In the genomic region with DNA sequence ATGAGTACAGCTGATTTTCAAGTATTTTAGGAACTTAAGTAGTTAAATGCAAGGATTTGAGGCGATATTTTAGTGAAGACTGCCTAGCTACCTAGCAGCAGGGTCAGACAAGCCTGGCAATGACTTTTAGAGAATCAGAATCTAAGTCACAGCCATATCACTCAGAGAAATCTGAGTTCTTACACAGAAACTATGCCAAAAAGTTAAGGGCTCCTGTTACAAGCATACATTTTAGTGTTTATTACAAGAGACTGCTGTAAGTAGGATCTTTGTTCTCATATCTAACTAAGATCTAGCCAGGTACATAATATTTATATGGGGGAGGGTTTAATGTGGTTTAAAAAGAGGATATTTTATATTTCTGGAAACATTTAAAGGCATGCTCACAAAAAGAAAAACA, we compare ENCODE assay signal across 24 cellular contexts. TPM values are rescaled to one million over a fixed set of nuclear protein-coding genes. Genes with fewer than 3 reads are reported as not detected.
A peak's percentile ranks its signal among the peaks of the same experiment; 100 is the strongest.
DNase-seq lines count a peak whose midpoint lies in the region; ATAC-seq and TF ChIP-seq lines count a peak whose summit lies in the region.
"Had no signal": no experiment of that assay in that cellular context is flagged by ENCODE, and none has a peak within 500 bp of the region (broad histone marks: within the 10 kb centered on the region; RNA-seq: fewer than 3 reads in every experiment).

No MANE protein-coding gene starts in this region.

- no peak overlapping the region for H3K56ac ChIP-seq in IMR-90 (ENCODE audit: extremely low read depth, insufficient read depth, low read length)

- peak overlapping the region in 3 of 5 experiments; percentile 5 to 32 (median 6) for H3K27ac Mint-ChIP-seq in brain
- H3K27ac Mint-ChIP-seq: activated T-helper 1 cell treated with anti-CD3 and anti-CD28 coated beads, Interleukin-12 subunit alpha, Interleukin-12 subunit beta, Interleukin-2, Interleukin-4 antibody, amounts not matched to agents 30 ng/mL and 10 ng/mL and 1 ng/mL, durations not matched to agents 14 hours and 24 hours and 36 hours; CD8-positive, alpha-beta T cell had no signal

- TF ChIP-seq RAD21 in IMR-90 (IDR thresholded peaks at IDR 0.05; ENCODE audit: low read length) = no peak

- H3K36me3 ChIP-seq in IMR-90 (ENCODE audit: control insufficient read depth, insufficient read depth, low read length) (peaks cover 8% of the 10 kb centered on the region; the same call in 1 of the 2 replicates), trophoblast cell (ENCODE audit: control insufficient read depth in 1 of 2, insufficient read depth in 2 of 2, low read length in 2 of 2) (peaks cover 0 to 4% of the 10 kb centered on the region in 2 experiments)
- H3K36me3 ChIP-seq: ovary had no signal

- H2AK5ac ChIP-seq in IMR-90 (ENCODE audit: low read depth, low read length) (no peak overlapping the region), trophoblast cell (ENCODE audit: low read length) (no peak overlapping the region)

- ATAC-seq in IMR-90 (ENCODE audit: low read depth) (peak; percentile 46), HG03139 (IDR thresholded peaks at IDR 0.05; ENCODE audit: unreplicated experiment) (no peak)
- ATAC-seq: CD8-positive, alpha-beta T cell; right cardiac atrium had no signal

- H2BK20ac ChIP-seq in IMR-90 (ENCODE audit: low read depth, low read length) = 0 out of 2 replicates have a peak overlapping the region, but pooled peaks have one; percentile 4

- H2BK5ac ChIP-seq in IMR-90 (ENCODE audit: low read depth, low read length, poor library complexity, severe bottlenecking) (peak overlapping the region; percentile 36), trophoblast cell (ENCODE audit: low read depth, low read length, poor library complexity) (no peak overlapping the region)

- H4K8ac ChIP-seq in IMR-90 (ENCODE audit: low read depth in 2 of 2, low read length in 2 of 2) = no peak overlapping the region
- no peak overlapping the region for H4K8ac ChIP-seq in trophoblast cell (ENCODE audit: low read depth, low read length)

- peaks cover 74% of the 10 kb centered on the region for H4K20me1 ChIP-seq in IMR-90 (ENCODE audit: insufficient read depth, low read length)

- dilution Hi-C loops in IMR-90 (cut with HindIII; ENCODE audit: low sequenced_read_pairs, unreplicated experiment) = no loop called here

- H3K9me3 ChIP-seq in IMR-90 (ENCODE audit: control insufficient read depth, insufficient read depth, low read length) (no peaks in the 10 kb centered on the region), trophoblast cell (ENCODE audit: insufficient read depth, low read depth, low read length) (no peaks in the 10 kb centered on the region)
- H3K9me3 ChIP-seq: ovary had no signal

- no peak overlapping the region; the same call in 2 of the 3 replicates for H2BK15ac ChIP-seq in IMR-90 (ENCODE audit: low read depth, low read length)

- H4K12ac ChIP-seq in trophoblast cell (ENCODE audit: low read depth, low read length) = no peak overlapping the region

- peaks cover 23% of the 10 kb centered on the region for H3K9me1 ChIP-seq in IMR-90 (ENCODE audit: insufficient read depth, low read length)

- no peak overlapping the region for H3K18ac ChIP-seq in IMR-90 (ENCODE audit: low read depth, low read length)
- H3K18ac ChIP-seq in trophoblast cell (ENCODE audit: low read length) = no peak overlapping the region

- H3K14ac ChIP-seq in IMR-90 (replicated peaks; ENCODE audit: low read depth, low read length) (0 out of 2 replicates have a peak overlapping the region, but pooled peaks have one; percentile 10), trophoblast cell (ENCODE audit: low read length) (no peak overlapping the region)

- H3K4me3 ChIP-seq in IMR-90 (ENCODE audit: insufficient read depth, low read depth, low read length) = no peak overlapping the region
- H3K4me3 ChIP-seq in trophoblast cell (ENCODE audit: low read depth, low read length) = no peak overlapping the region
- H3K4me3 ChIP-seq: ovary, SK-N-MC had no signal

- in situ Hi-C loops in IMR-90 (cut with MboI; ENCODE audit: low sequenced_read_pairs) = no loop called here

- POLR2A ChIA-PET in IMR-90 (lab: Charles Lee; ENCODE audit: unreplicated experiment) = no interaction called here

- H2BK12ac ChIP-seq in trophoblast cell (ENCODE audit: low read length) = no peak overlapping the region

- no peak overlapping the region for H4K5ac ChIP-seq in IMR-90 (ENCODE audit: low read depth, low read length)

- H3K4me2 ChIP-seq in IMR-90 (ENCODE audit: low read depth, low read length) (peak overlapping the region; percentile 17; the same call in 1 of the 2 replicates), trophoblast cell (ENCODE audit: low read length) (peak overlapping the region; percentile 16)

- H3K4me1 Mint-ChIP-seq in brain = peaks cover 77% of the 10 kb centered on the region

- H3K4ac ChIP-seq in IMR-90 (ENCODE audit: low read depth, low read length) = no peak overlapping the region
- no peak overlapping the region for H3K4ac ChIP-seq in trophoblast cell (ENCODE audit: low read depth, low read length)

- H3K23ac ChIP-seq in IMR-90 (ENCODE audit: low read depth, low read length) (peak overlapping the region; percentile 56; the same call in 1 of the 2 replicates), trophoblast cell (ENCODE audit: low read length) (no peak overlapping the region)

- peaks cover 11% of the 10 kb centered on the region for H3K79me2 ChIP-seq in trophoblast cell (ENCODE audit: control insufficient read depth, insufficient read depth, low read length, poor library complexity)

- CTCF ChIA-PET in IMR-90 (lab: Yijun Ruan, JAX) = no interaction called here

- H2AK9ac ChIP-seq in IMR-90 (replicated peaks; ENCODE audit: low read depth, low read length, poor library complexity) = no peak overlapping the region

- no TSS peak for BruUV-seq in IMR-90 (replicated peaks; lab: Mats Ljungman, UMichigan)

- H4K91ac ChIP-seq in IMR-90 (ENCODE audit: insufficient read depth, low read depth, low read length) = no peak overlapping the region
- H4K91ac ChIP-seq in trophoblast cell (ENCODE audit: low read depth, low read length) = no peak overlapping the region

- intact Hi-C loops in IMR-90 (cut with micrococcal nuclease) = loop anchor here (5.0 kb wide), 1 partner anchor 33 kb away; no protein-coding TSS in a partner anchor

- H3K27me3 Mint-ChIP-seq in brain = no peaks in the 10 kb centered on the region
- H3K27me3 Mint-ChIP-seq: central memory CD8-positive, alpha-beta T cell; naive B cell had no signal

- H3K4me1 ChIP-seq in IMR-90 (ENCODE audit: control insufficient read depth, insufficient read depth, low read length) = peaks cover 26% of the 10 kb centered on the region
- peaks cover 12 to 18% of the 10 kb centered on the region in 2 experiments for H3K4me1 ChIP-seq in trophoblast cell (ENCODE audit: control insufficient read depth in 1 of 2, insufficient read depth in 2 of 2, low read length in 2 of 2)

- H2BK120ac ChIP-seq in IMR-90 (ENCODE audit: low read depth, low read length) = no peak overlapping the region
- no peak overlapping the region for H2BK120ac ChIP-seq in trophoblast cell (ENCODE audit: insufficient read depth, low read length, poor library complexity)

- H3K27ac ChIP-seq in IMR-90 (ENCODE audit: insufficient read depth, low read length) (no peak overlapping the region), trophoblast cell (ENCODE audit: low read depth, low read length) (peak overlapping the region; percentile 7)
- H3K27ac ChIP-seq: ovary, SK-N-MC had no signal

- no CpG with 5 or more reads among the region's 1 CpG for WGBS in IMR-90 (ENCODE audit: extremely low coverage in 2 of 2, insufficient read length in 1 of 2), 2 experiments
- no CpG with 5 or more reads among the region's 1 CpG for WGBS in trophoblast cell (ENCODE audit: extremely low coverage, insufficient coverage, insufficient read length)

- TF ChIP-seq POLR2A in IMR-90 (IDR thresholded peaks at IDR 0.05; ENCODE audit: low read depth, low read length) = no peak

- H3K9ac ChIP-seq in IMR-90 (ENCODE audit: low read depth, low read length) (no peak overlapping the region), trophoblast cell (ENCODE audit: low read length) (no peak overlapping the region)

- no peak overlapping the region for H3K4me3 Mint-ChIP-seq in brain
- H3K4me3 Mint-ChIP-seq: activated T-helper 1 cell treated with anti-CD3 and anti-CD28 coated beads, Interleukin-12 subunit alpha, Interleukin-12 subunit beta, Interleukin-2, Interleukin-4 antibody, amounts not matched to agents 30 ng/mL and 10 ng/mL and 1 ng/mL, durations not matched to agents 14 hours and 24 hours and 36 hours; CD8-positive, alpha-beta T cell; central memory CD8-positive, alpha-beta T cell; naive B cell had no signal

- no peaks in the 10 kb centered on the region for H3K9me3 Mint-ChIP-seq in brain
- H3K9me3 Mint-ChIP-seq: activated T-helper 1 cell treated with anti-CD3 and anti-CD28 coated beads, Interleukin-12 subunit alpha, Interleukin-12 subunit beta, Interleukin-2, Interleukin-4 antibody, amounts not matched to agents 30 ng/mL and 10 ng/mL and 1 ng/mL, durations not matched to agents 14 hours and 24 hours and 36 hours; CD8-positive, alpha-beta T cell; central memory CD8-positive, alpha-beta T cell; naive B cell had no signal

- H3K27me3 ChIP-seq in IMR-90 (ENCODE audit: control insufficient read depth, insufficient read depth, low read length) (no peaks in the 10 kb centered on the region), trophoblast cell (ENCODE audit: insufficient read depth, low read length) (no peaks in the 10 kb centered on the region)
- H3K27me3 ChIP-seq: ovary had no signal

- no peak for TF ChIP-seq CTCF in IMR-90 (conservative IDR thresholded peaks at IDR 0.05; ENCODE audit: low read depth, low read length)
- no peak for TF ChIP-seq CTCF in brain (conservative IDR thresholded peaks at IDR 0.05)

- H3K79me1 ChIP-seq in IMR-90 (ENCODE audit: low read depth in 1 of 2, low read length in 2 of 2) (peaks cover 27 to 66% of the 10 kb centered on the region in 2 experiments), trophoblast cell (ENCODE audit: low read length) (peaks cover 5% of the 10 kb centered on the region)

- H3K36me3 Mint-ChIP-seq in brain = peaks cover 15% of the 10 kb centered on the region
- H3K36me3 Mint-ChIP-seq: CD8-positive, alpha-beta T cell; naive B cell had no signal

- H2AFZ ChIP-seq in IMR-90 (replicated peaks; ENCODE audit: low read length, poor library complexity) = no peak overlapping the region
- H2AFZ ChIP-seq in trophoblast cell (ENCODE audit: insufficient read depth, low read length, poor library complexity) = no peak overlapping the region

- DNase-seq in EH (ENCODE audit: low read depth) (peak; percentile 41), IMR-90 (no peak), trophoblast cell (peak in 1 of 2 donors; percentile 62), NCI-H187 treated with DMSO at 0.1 percent for 48 hours (lab: John Stamatoyannopoulos, UW) (no peak), HuH-7.5 (ENCODE audit: low spot score) (no peak)
- DNase-seq in effector CD8-positive, alpha-beta T cell (lab: John Stamatoyannopoulos, UW) = no peak
- DNase-seq: activated CD4-positive, alpha-beta T cell treated with anti-CD3 and anti-CD28 coated beads, Interleukin-2, amount 50 U/mL, for 1 hour; activated naive CD4-positive, alpha-beta T cell treated with anti-CD3 and anti-CD28 coated beads, Interleukin-2, amount 50 U/mL, for 16 hours; anterior cingulate cortex; CD8-positive, alpha-beta T cell; dermis blood vessel endothelial cell; head of caudate nucleus; naive B cell; NCI-H1436 treated with DMSO at 0.1 percent for 48 hours; NCI-H2171; ovary; right cardiac atrium; RPMI8226; stimulated activated naive CD4-positive, alpha-beta T cell treated with Interleukin-2 at 50 U/mL for 16 hours had no signal

RNA-seq across cellular contexts. Expression of gene MAP4K3, which starts 37.5 kb away (rescaled TPM):
- total RNA-seq in IMR-90 (2012; rRNA removed) = 32.6 and 48.3 TPM in 2 replicates
- polyA plus RNA-seq in IMR-90 (2012; rRNA removed) (12.2 and 13.2 TPM in 2 replicates), brain (ENCODE audit: insufficient read depth, low read depth, low replicate concordance) (8.6 TPM)
- 2.0 and 2.7 TPM in 2 replicates for polyA plus RNA-seq in IMR-90 (2012; cell fraction: cytosol; rRNA removed)
- polyA plus RNA-seq in IMR-90 (2012; cell fraction: nucleus; rRNA removed; ENCODE audit: low replicate concordance) = 5.4 and 33.0 TPM in 2 replicates
- polyA plus RNA-seq in trophoblast cell (2013) = 24.7 and 24.8 TPM in 2 replicates
